In the genomic region with DNA sequence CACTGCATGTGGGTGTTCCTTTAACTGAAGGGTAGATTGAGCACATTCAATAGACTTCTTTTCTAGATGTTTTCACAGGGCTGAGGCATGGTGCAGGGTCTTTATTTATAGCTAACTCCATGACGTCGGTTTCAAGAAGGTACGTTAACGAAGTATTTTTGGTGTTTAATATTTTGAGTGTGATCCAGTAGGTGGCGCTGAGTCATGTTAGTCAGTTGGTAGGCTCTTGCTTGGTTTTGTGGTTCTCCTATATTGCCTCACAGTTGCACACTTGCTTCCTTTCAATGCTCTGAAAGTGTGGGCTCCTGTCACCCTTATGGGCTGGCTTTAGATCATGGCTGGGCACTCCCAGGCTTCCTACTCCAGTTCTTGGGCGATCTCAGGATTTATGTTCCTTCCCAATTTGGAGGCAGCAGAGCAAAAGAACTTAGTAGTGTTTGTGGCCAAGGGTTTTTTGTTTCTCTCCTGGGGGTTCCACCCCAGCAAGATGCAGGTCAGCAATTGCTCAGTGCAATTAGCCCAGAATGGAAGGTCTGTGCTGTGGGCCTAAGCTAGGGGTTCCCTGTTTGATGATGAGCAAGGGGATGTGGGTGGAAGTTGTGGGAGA, we compare ENCODE assay signal across 10 cellular contexts.
DNase-seq lines count a peak whose midpoint lies in the region; ATAC-seq and TF ChIP-seq lines count a peak whose summit lies in the region.
"Had no signal": no experiment of that assay in that cellular context is flagged by ENCODE, and none has a peak within 500 bp of the region (broad histone marks: within the 10 kb centered on the region; RNA-seq: fewer than 3 reads in every experiment).

No MANE protein-coding gene starts in this region.

- no peaks in the 10 kb centered on the region for H3K4me1 ChIP-seq in foreskin keratinocyte
- no peaks in the 10 kb centered on the region for H3K4me1 ChIP-seq in colonic mucosa

- ATAC-seq in foreskin keratinocyte (peak; percentile 68), GM18519 (IDR thresholded peaks at IDR 0.05; ENCODE audit: low FRiP score, unreplicated experiment) (no peak), HG02763 (IDR thresholded peaks at IDR 0.05; ENCODE audit: unreplicated experiment) (no peak), HG03280 (IDR thresholded peaks at IDR 0.05; ENCODE audit: unreplicated experiment) (no peak)
- ATAC-seq: left ventricle myocardium superior had no signal

- intact Hi-C loops in colonic mucosa (cut with DNase I), result no loop called here

- in situ Hi-C loops in SK-MEL-5 (cut with HindIII; ENCODE audit: low pct_unique_long_range_greater_than_20kb, low sequenced_read_pairs), result no loop called here

- no peak overlapping the region for H3K9ac ChIP-seq in colonic mucosa (ENCODE audit: low read depth in 2 of 2, low read length in 2 of 2)

- DNase-seq in HT-29 (ENCODE audit: low spot score), result peak; percentile 23
- peak; percentile 74 for DNase-seq in SK-MEL-5 (ENCODE audit: low read depth, low spot score)
- DNase-seq in foreskin keratinocyte, result peak; percentile 14 to 52
- DNase-seq in colonic mucosa, result no peak
- DNase-seq: left ventricle myocardium superior, T1000 had no signal

- H3K27ac ChIP-seq in C4-2B, result no peak overlapping the region
- no peak overlapping the region for H3K27ac ChIP-seq in foreskin keratinocyte
- no peak overlapping the region for H3K27ac ChIP-seq in colonic mucosa

- TF ChIP-seq CTCF in C4-2B (conservative IDR thresholded peaks at IDR 0.05), result peak; percentile 78
- peak; percentile 69 for TF ChIP-seq CTCF in foreskin keratinocyte (conservative IDR thresholded peaks at IDR 0.05)
- TF ChIP-seq CTCF in colonic mucosa (IDR thresholded peaks at IDR 0.05), result no peak

- H3K27me3 ChIP-seq in foreskin keratinocyte, result no peaks in the 10 kb centered on the region
- no peaks in the 10 kb centered on the region for H3K27me3 ChIP-seq in colonic mucosa

- no peaks in the 10 kb centered on the region for H3K9me3 ChIP-seq in colonic mucosa

- H3K4me3 ChIP-seq in colonic mucosa, result no peak overlapping the region

- H3K36me3 ChIP-seq in colonic mucosa, result no peaks in the 10 kb centered on the region
